25 cellular contexts compared by ENCODE assay signal in the genomic region with DNA sequence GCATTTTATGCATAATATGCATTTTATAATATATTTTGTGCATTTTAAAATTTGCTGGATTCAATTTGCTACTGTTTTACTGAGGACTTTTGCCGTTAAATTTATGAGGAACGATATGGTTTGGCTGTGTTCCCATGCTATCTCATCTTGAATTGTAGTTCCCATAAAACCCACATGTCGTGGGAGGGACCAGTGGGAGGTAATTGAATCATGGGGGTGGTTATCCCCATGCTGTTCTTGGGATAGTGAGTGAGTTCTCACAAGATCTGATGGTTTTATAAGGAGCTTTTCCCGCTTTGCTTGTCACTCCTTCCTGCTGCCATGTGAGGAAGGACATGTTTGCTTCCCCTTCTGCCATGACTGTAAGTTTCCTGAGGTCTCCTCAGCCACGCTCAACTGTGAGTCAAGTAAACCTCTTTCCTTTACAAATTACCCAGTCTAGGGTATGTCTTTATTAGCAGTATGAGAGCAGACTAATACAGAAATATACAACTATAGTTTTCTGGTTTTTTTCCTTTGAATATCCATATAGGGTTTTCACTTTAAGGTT.
"Had no signal": no experiment of that assay in that cellular context is flagged by ENCODE, and none has a peak within 500 bp of the region (broad histone marks: within the 10 kb centered on the region; RNA-seq: fewer than 3 reads in every experiment).

No MANE protein-coding gene starts in this region.

- H3K4me3 Mint-ChIP-seq: activated CD4-positive, alpha-beta memory T cell treated with anti-CD3 and anti-CD28 coated beads for 36 hours; activated CD4-positive, alpha-beta T cell treated with anti-CD3 and anti-CD28 coated beads for 36 hours; activated naive CD8-positive, alpha-beta T cell; activated T-helper 1 cell treated with anti-CD3 and anti-CD28 coated beads, Interleukin-12 subunit alpha, Interleukin-12 subunit beta, Interleukin-2, Interleukin-4 antibody, amounts not matched to agents 30 ng/mL and 10 ng/mL and 1 ng/mL, durations not matched to agents 14 hours and 24 hours and 36 hours; mesothelial cell of epicardium; T-helper 17 cell; WTC11 had no signal

- H3K4me1 Mint-ChIP-seq: activated CD4-positive, alpha-beta T cell treated with anti-CD3 and anti-CD28 coated beads for 36 hours; mesothelial cell of epicardium; T-helper 17 cell had no signal

- H3K27ac ChIP-seq: cardiac muscle cell, foreskin keratinocyte, prostate gland, tibial artery, uterus had no signal

- ATAC-seq: activated CD4-positive, alpha-beta T cell treated with anti-CD3 and anti-CD28 coated beads for 36 hours; foreskin keratinocyte; left lobe of liver; right cardiac atrium; stimulated activated naive CD8-positive, alpha-beta T cell treated with anti-CD3 and anti-CD28 coated beads, Interleukin-15, Interleukin-2, amounts not matched to agents 100 U/mL and 50 U/mL, for 24 hours; T-helper 17 cell; WTC11 had no signal

- H3K27me3 Mint-ChIP-seq: activated CD4-positive, alpha-beta memory T cell treated with anti-CD3 and anti-CD28 coated beads for 36 hours; activated CD4-positive, alpha-beta T cell treated with anti-CD3 and anti-CD28 coated beads for 36 hours; activated naive CD8-positive, alpha-beta T cell; T-helper 17 cell had no signal

- H3K4me1 ChIP-seq: foreskin keratinocyte, prostate gland, tibial artery, uterus had no signal

- H3K4me3 ChIP-seq: cardiac muscle cell, lung, prostate gland, tibial artery, uterus had no signal

- H3K36me3 ChIP-seq: cardiac muscle cell, prostate gland, uterus had no signal

- H3K27me3 ChIP-seq: cardiac muscle cell, foreskin keratinocyte, tibial artery, uterus had no signal

- H3K9me3 ChIP-seq: prostate gland had no signal

- DNase-seq: activated CD4-positive, alpha-beta memory T cell treated with anti-CD3 and anti-CD28 coated beads for 36 hours; activated CD4-positive, alpha-beta T cell treated with anti-CD3 and anti-CD28 coated beads for 36 hours; activated T-cell treated with anti-CD3 and anti-CD28 coated beads for 4 hours; amygdala; dermis blood vessel endothelial cell; effector memory CD4-positive, alpha-beta T cell; foreskin keratinocyte; hippocampal formation; islet precursor cell; occipital lobe; right cardiac atrium; stimulated activated CD4-positive, alpha-beta T cell treated with anti-CD3 and anti-CD28 coated beads, Interleukin-2, amount 100 ng/mL, for 24 hours; stimulated activated naive CD8-positive, alpha-beta T cell treated with anti-CD3 and anti-CD28 coated beads, Interleukin-15, Interleukin-2, amounts not matched to agents 100 U/mL and 50 U/mL, for 24 hours; substantia nigra; T-helper 17 cell; tibial artery; uterus had no signal

- H3K27ac Mint-ChIP-seq: activated CD4-positive, alpha-beta memory T cell treated with anti-CD3 and anti-CD28 coated beads for 36 hours; activated CD4-positive, alpha-beta T cell treated with anti-CD3 and anti-CD28 coated beads for 36 hours; activated naive CD8-positive, alpha-beta T cell; activated T-helper 1 cell treated with anti-CD3 and anti-CD28 coated beads, Interleukin-12 subunit alpha, Interleukin-12 subunit beta, Interleukin-2, Interleukin-4 antibody, amounts not matched to agents 30 ng/mL and 10 ng/mL and 1 ng/mL, durations not matched to agents 14 hours and 24 hours and 36 hours; mesothelial cell of epicardium; T-helper 17 cell; WTC11 had no signal
